1 cellular context compared by ENCODE assay signal in the genomic region with DNA sequence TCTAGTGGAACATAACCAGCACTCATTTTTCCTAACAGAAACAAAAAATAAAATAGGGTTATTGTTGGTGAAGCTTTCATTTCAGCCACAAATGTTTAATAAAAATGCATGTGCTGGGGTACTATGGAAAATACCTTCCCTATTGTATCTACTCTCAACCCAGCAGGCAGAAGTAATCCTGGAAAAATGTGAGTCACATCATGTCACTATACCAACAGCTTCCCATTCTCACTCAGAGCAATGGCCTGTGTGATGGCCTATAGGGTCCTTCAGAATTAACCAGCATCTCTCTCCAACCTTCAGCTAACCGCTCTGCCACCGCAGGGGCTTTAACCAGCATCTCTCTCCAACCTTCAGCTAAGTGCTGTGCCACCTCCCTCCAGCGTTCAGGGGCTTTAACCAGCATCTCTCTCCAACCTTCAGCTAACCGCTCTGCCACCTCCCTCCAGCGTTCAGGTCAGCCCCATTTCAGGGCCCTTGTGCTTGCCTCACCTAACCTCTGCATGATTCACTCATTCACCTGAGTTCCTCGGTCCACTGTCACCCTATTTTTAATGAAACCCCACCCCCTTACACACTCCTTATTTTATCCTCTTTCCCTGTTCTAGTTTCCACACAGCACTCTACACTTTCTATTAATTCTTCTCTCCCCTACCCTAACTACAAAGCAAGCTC.
TF ChIP-seq lines count a peak whose summit lies in the region.

No MANE protein-coding gene starts in this region.

TF ChIP-seq in HepG2, 621 proteins besides CTCF, POLR2A, EP300 and RAD21:
- TF ChIP-seq SMAD1 (CRISPR knock-in tag; IDR thresholded peaks at IDR 0.05; ENCODE audit: borderline replicate concordance, low read depth) = no peak
- TF ChIP-seq ZBTB38 (CRISPR knock-in tag; IDR thresholded peaks at IDR 0.05) = 0 out of 2 replicates have a peak, but pooled peaks have one; percentile 19
TF ChIP-seq in HepG2: peak in this region for 1.
